8 cellular contexts compared by ENCODE assay signal in genomic region chr19:53394974-53395839, GRCh38. TPM values are rescaled to one million over a fixed set of nuclear protein-coding genes. Genes with fewer than 3 reads are reported as not detected.
DNase-seq lines count a peak whose midpoint lies in the region; ATAC-seq and TF ChIP-seq lines count a peak whose summit lies in the region.

TSS of gene ZNF765 (plus strand) at chr19:53395149. CDS start at chr19:53398016, 2,867 bp downstream.

- H3K36me3 ChIP-seq in Loucy (ENCODE audit: insufficient read depth, low read length) (peaks cover 4% of the 10 kb centered on the region; the same call in 1 of the 2 replicates), RWPE2 (ENCODE audit: low read depth) (peaks cover 23% of the 10 kb centered on the region), stomach (peaks cover 10 to 24% (median 24%) of the 10 kb centered on the region in 4 donors)

- peaks cover 10% of the 10 kb centered on the region for H3K4me1 ChIP-seq in Loucy (ENCODE audit: insufficient read depth, low read length, poor library complexity, severe bottlenecking)
- peaks cover 4% of the 10 kb centered on the region for H3K4me1 ChIP-seq in RWPE2 (ENCODE audit: insufficient read depth, poor library complexity, severe bottlenecking)
- H3K4me1 ChIP-seq in stomach = peaks cover 18 to 30% (median 27%) of the 10 kb centered on the region in 4 donors

- peak; percentile 92 for ATAC-seq in RWPE2 (ENCODE audit: low read depth)

- DNase-seq in ELF-1 (ENCODE audit: low read depth, low spot score) (peak; percentile 95), GOT3 (lab: John Stamatoyannopoulos, UW) (peak; percentile 69), RWPE2 (ENCODE audit: low spot score) (peak; percentile 90), foreskin fibroblast (peak; percentile 91 to 98), neural crest cell (ENCODE audit: low read depth, low spot score) (peak; percentile 95), stomach (peak; percentile 97)
- DNase-seq in activated effector memory CD4-positive, alpha-beta T cell treated with anti-CD3 and anti-CD28 coated beads, Interleukin-2, amount 50 U/mL, for 16 hours = peak; percentile 99

- H3K27me3 Mint-ChIP-seq in neural crest cell (ENCODE audit: low read depth) = no peaks in the 10 kb centered on the region

- peak within 1 kb of the TSS; percentile 91 for H3K9ac ChIP-seq in Loucy (ENCODE audit: low read depth, low read length, poor library complexity, severe bottlenecking)

- peak within 1 kb of the TSS; percentile 95 for H3K4me2 ChIP-seq in Loucy (ENCODE audit: low read depth, low read length, poor library complexity, severe bottlenecking)

- peak; percentile 41 for TF ChIP-seq CTCF in Loucy (conservative IDR thresholded peaks at IDR 0.05; ENCODE audit: low read length)
- TF ChIP-seq CTCF in RWPE2 (IDR thresholded peaks at IDR 0.05; ENCODE audit: poor library complexity, severe bottlenecking) = peak; percentile 45
- TF ChIP-seq CTCF in foreskin fibroblast (IDR thresholded peaks at IDR 0.05; ENCODE audit: low read depth, low read length) = peak; percentile 48
- peak; percentile 63 for TF ChIP-seq CTCF in neural crest cell (conservative IDR thresholded peaks at IDR 0.05)
- TF ChIP-seq CTCF in stomach (IDR thresholded peaks at IDR 0.05) = peak in 5 of 7 experiments; percentile 28 to 62 (median 50)

- H3F3A ChIP-seq in Loucy (ENCODE audit: low read depth) = no peaks in the 10 kb centered on the region

- intact Hi-C loops in stomach (cut with DNase I; ENCODE audit: low total_unique reads) = no loop called here

- H2AFZ ChIP-seq in Loucy (ENCODE audit: low read length) = peak within 1 kb of the TSS; percentile 95

- H3K4me3 ChIP-seq in Loucy (ENCODE audit: low read length, poor library complexity, severe bottlenecking) (peak within 1 kb of the TSS; percentile 88), RWPE2 (ENCODE audit: severe bottlenecking) (peak within 1 kb of the TSS; percentile 62), foreskin fibroblast (ENCODE audit: low read depth in 1 of 2, low read length in 2 of 2) (peak within 1 kb of the TSS; percentile 69 to 88), stomach (peak within 1 kb of the TSS; percentile 70 to 91 (median 80))

- H3K9me3 Mint-ChIP-seq in neural crest cell = no peaks in the 10 kb centered on the region

- peak within 1 kb of the TSS; percentile 96 for H3K27ac Mint-ChIP-seq in neural crest cell (ENCODE audit: unreplicated experiment)

- H3K27ac ChIP-seq in RWPE2 (ENCODE audit: poor library complexity, severe bottlenecking) = peak within 1 kb of the TSS; percentile 35
- peak within 1 kb of the TSS; percentile 84 to 89 (median 89) for H3K27ac ChIP-seq in stomach

- H3K4me1 Mint-ChIP-seq in neural crest cell = peaks cover 26% of the 10 kb centered on the region

- H3K27me3 ChIP-seq in Loucy (ENCODE audit: insufficient read depth, low read length, poor library complexity, severe bottlenecking) (no peaks in the 10 kb centered on the region), RWPE2 (ENCODE audit: insufficient read depth, poor library complexity, severe bottlenecking) (no peaks in the 10 kb centered on the region), stomach (no peaks in the 10 kb centered on the region)

- H3K36me3 Mint-ChIP-seq in neural crest cell (ENCODE audit: low read depth) = peaks cover 9% of the 10 kb centered on the region

- peaks cover 15% of the 10 kb centered on the region for H4K20me1 ChIP-seq in Loucy (ENCODE audit: insufficient read depth, low read length, poor library complexity, severe bottlenecking)

- TF ChIP-seq EP300 in stomach (IDR thresholded peaks at IDR 0.05) = no peak

- peaks cover 25% of the 10 kb centered on the region for H3K79me2 ChIP-seq in Loucy (ENCODE audit: insufficient read depth, low read length)

- H3K9me3 ChIP-seq in Loucy (ENCODE audit: insufficient read depth, low read depth, low read length) (no peaks in the 10 kb centered on the region), RWPE2 (ENCODE audit: severe bottlenecking) (no peaks in the 10 kb centered on the region), stomach (peaks cover 0 to 19% (median 4%) of the 10 kb centered on the region in 4 donors)

- peak in 1 of 4 donors; percentile 23 for TF ChIP-seq POLR2A in stomach (IDR thresholded peaks at IDR 0.05)

- WGBS in stomach, 5 donors = 0 to 1% (median 0%) methylated on average over 48 to 58 of the region's 58 CpGs

- H3K4me3 Mint-ChIP-seq in neural crest cell = peak within 1 kb of the TSS; percentile 97

- no peaks in the 10 kb centered on the region for H3K9me2 ChIP-seq in Loucy (replicated peaks; ENCODE audit: low read depth, low read length)

RNA-seq across cellular contexts. Expression of gene ZNF765, which starts in this region (rescaled TPM):
- total RNA-seq in neural crest cell (10.1 and 10.8 TPM in 2 replicates), stomach (10 to 100 TPM; 10.1 to 35.7 (median 18.9) TPM)
- 1 to 10 TPM; 2.1 to 2.8 (median 2.7) TPM for polyA plus RNA-seq in stomach

Comparison
In these comparisons a context has a peak if more than half of its experiments do, and no peak if none do; other contexts are left out.
1. Peak in every context shown above with its lines: DNase-seq, ATAC-seq, H3K4me3 ChIP-seq and H3K27ac ChIP-seq.